In the genomic region with DNA sequence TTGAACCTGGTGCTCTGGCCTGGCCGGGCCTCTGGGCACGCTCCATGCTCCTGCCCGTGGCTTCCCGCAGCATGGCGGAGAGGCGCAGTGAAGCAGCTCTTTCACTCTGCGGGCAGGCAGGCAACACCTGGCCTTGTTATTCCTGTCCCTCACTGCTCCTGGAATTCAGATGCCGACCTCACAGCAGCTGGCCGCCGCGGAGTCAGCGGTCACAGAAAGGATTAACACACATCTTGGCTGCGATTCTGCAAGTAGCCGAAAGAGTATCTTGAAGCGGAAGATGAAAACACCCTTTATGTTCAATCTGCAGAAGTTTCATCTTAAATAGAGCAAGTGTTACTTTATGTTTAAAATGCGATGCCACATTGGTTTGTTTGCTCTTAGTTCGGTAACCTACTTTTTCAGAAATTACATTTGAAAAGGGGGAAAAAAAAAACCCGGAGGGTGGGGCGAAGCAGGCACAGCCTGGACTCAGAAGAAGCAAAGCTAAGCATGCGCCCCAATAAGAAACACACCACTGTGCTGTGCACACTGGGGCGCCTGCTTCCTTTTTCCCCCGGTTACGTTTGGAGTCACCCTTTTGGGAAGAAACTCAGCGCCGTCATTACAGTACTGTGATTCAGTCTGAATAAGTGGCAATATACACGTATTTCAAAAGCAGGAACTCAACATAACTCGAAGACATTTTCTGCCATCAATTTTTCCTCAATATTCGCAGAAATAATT, we compare ENCODE assay signal across 15 cellular contexts. TPM values are rescaled to one million over a fixed set of nuclear protein-coding genes. Genes with fewer than 3 reads are reported as not detected.
A peak's percentile ranks its signal among the peaks of the same experiment; 100 is the strongest.
DNase-seq lines count a peak whose midpoint lies in the region; ATAC-seq and TF ChIP-seq lines count a peak whose summit lies in the region.
"Had no signal": no experiment of that assay in that cellular context is flagged by ENCODE, and none has a peak within 500 bp of the region (broad histone marks: within the 10 kb centered on the region; RNA-seq: fewer than 3 reads in every experiment).

No MANE protein-coding gene starts in this region.

- no peak overlapping the region for H3K27ac Mint-ChIP-seq in T-cell
- no peak overlapping the region for H3K27ac Mint-ChIP-seq in CD14-positive monocyte
- H3K27ac Mint-ChIP-seq: activated CD4-positive, alpha-beta T cell treated with anti-CD3 and anti-CD28 coated beads, Interleukin-2, amount 10 ng/mL, durations not matched to agents 7 days and 5 days had no signal

- no peaks in the 10 kb centered on the region for H3K36me3 Mint-ChIP-seq in T-cell
- no peaks in the 10 kb centered on the region for H3K36me3 Mint-ChIP-seq in CD14-positive monocyte
- H3K36me3 Mint-ChIP-seq: type B pancreatic cell had no signal

- peak; percentile 5 for DNase-seq in stimulated activated CD4-positive, alpha-beta T cell treated with anti-CD3 and anti-CD28 coated beads, Interleukin-1b, Interleukin-23, amount 100 ng/mL, for 48 hours
- no peak for DNase-seq in stimulated activated CD4-positive, alpha-beta T cell treated with anti-CD3 and anti-CD28 coated beads, Interleukin-4, amount 100 ng/mL, for 4 hours
- DNase-seq in fibroblast of gingiva (ENCODE audit: low read depth), result peak; percentile 24
- DNase-seq in myocyte (ENCODE audit: low read depth), result peak; percentile 82
- no peak for DNase-seq in T-cell
- no peak for DNase-seq in CD14-positive monocyte (ENCODE audit: low spot score)
- no peak for DNase-seq in effector CD8-positive, alpha-beta T cell (lab: John Stamatoyannopoulos, UW)
- DNase-seq in ureter (ENCODE audit: low spot score), result no peak
- DNase-seq: activated CD4-positive, alpha-beta T cell treated with anti-CD3 and anti-CD28 coated beads, Interleukin-2, amount 10 ng/mL, durations not matched to agents 7 days and 5 days; activated gamma-delta T cell treated with Interleukin-2 at 50 U/mL for 16 hours; cerebellar nuclear complex; DMS153; left cardiac atrium; stimulated activated CD4-positive, alpha-beta T cell treated with anti-CD3 and anti-CD28 coated beads, Interleukin-15, amount 100 ng/mL, for 24 hours had no signal

- ATAC-seq in T-cell (replicated peaks in 1 of 4), result no peak

- H3K9me3 Mint-ChIP-seq in T-cell, result no peaks in the 10 kb centered on the region
- peaks cover 0 to 2% (median 0%) of the 10 kb centered on the region in 7 donors for H3K9me3 Mint-ChIP-seq in CD14-positive monocyte
- H3K9me3 Mint-ChIP-seq: activated CD4-positive, alpha-beta T cell treated with anti-CD3 and anti-CD28 coated beads, Interleukin-2, amount 10 ng/mL, durations not matched to agents 7 days and 5 days; type B pancreatic cell had no signal

- intact Hi-C loops in CD14-positive monocyte (cut with micrococcal nuclease), result no loop called here

- no peaks in the 10 kb centered on the region for H3K4me1 Mint-ChIP-seq in T-cell
- H3K4me1 Mint-ChIP-seq in CD14-positive monocyte, result peaks cover 3% of the 10 kb centered on the region
- H3K4me1 Mint-ChIP-seq: activated CD4-positive, alpha-beta T cell treated with anti-CD3 and anti-CD28 coated beads, Interleukin-2, amount 10 ng/mL, durations not matched to agents 7 days and 5 days had no signal

- H3K27me3 Mint-ChIP-seq in T-cell (peaks cover 7 to 13% of the 10 kb centered on the region in 2 donors), CD14-positive monocyte (ENCODE audit: low read depth in 3 of 3) (peaks cover 9 to 27% (median 24%) of the 10 kb centered on the region in 3 donors)
- H3K27me3 Mint-ChIP-seq: type B pancreatic cell had no signal

- POLR2A ChIA-PET in T-cell (lab: Charles Lee), result no interaction called here

- no peak overlapping the region for H3K4me3 Mint-ChIP-seq in T-cell
- H3K4me3 Mint-ChIP-seq in CD14-positive monocyte, result no peak overlapping the region
- H3K4me3 Mint-ChIP-seq: activated CD4-positive, alpha-beta T cell treated with anti-CD3 and anti-CD28 coated beads, Interleukin-2, amount 10 ng/mL, durations not matched to agents 7 days and 5 days; type B pancreatic cell had no signal

- CTCF ChIA-PET in T-cell (lab: Charles Lee), result no interaction called here

- TF ChIP-seq CTCF in CD14-positive monocyte (IDR thresholded peaks at IDR 0.05), result no peak

RNA-seq across cellular contexts. Expression of a gene that starts 42.3 kb away (rescaled TPM):
- total RNA-seq in myocyte, result 73.8 and 101 TPM in 2 replicates
- polyA plus RNA-seq in myocyte (2012), result 561 TPM
- total RNA-seq in T-cell, result 10 to 100 TPM; 53.4 to 73.0 (median 61.2) TPM
- 100 to 1,000 TPM; 120 to 149 TPM for polyA plus RNA-seq in CD14-positive monocyte
- total RNA-seq in ureter, result 141 TPM

Comparison
In these comparisons a context has a peak if more than half of its experiments do, and no peak if none do; other contexts are left out.
1. DNase-seq: peak in stimulated activated CD4-positive, alpha-beta T cell treated with anti-CD3 and anti-CD28 coated beads, Interleukin-1b, Interleukin-23, amount 100 ng/mL, for 48 hours (single experiment), fibroblast of gingiva (single experiment) and myocyte (single experiment); none in stimulated activated CD4-positive, alpha-beta T cell treated with anti-CD3 and anti-CD28 coated beads, Interleukin-4, amount 100 ng/mL, for 4 hours (0 of 2), T-cell (0 of 34), CD14-positive monocyte (single experiment), effector CD8-positive, alpha-beta T cell (single experiment) and ureter (single experiment).